ENCODE assay signal across 8 cellular contexts in genomic region chr16:48611329-48612137, GRCh38. TPM values are rescaled to one million over a fixed set of nuclear protein-coding genes. Genes with fewer than 3 reads are reported as not detected.
DNase-seq lines count a peak whose midpoint lies in the region; ATAC-seq and TF ChIP-seq lines count a peak whose summit lies in the region.

No MANE protein-coding gene starts in this region.

- H3K9me3 Mint-ChIP-seq in WTC11 = no peaks in the 10 kb centered on the region
- no peaks in the 10 kb centered on the region for H3K9me3 Mint-ChIP-seq in dendritic cell treated with granulocyte-macrophage colony-stimulating factor and Interleukin-4, amounts not matched to agents 40 ng/mL and 50 ng/mL, for 4 days

- POLR2A ChIA-PET in WTC11 (lab: Charles Lee) = interaction anchor here (0.7 to 1.0 kb wide), 2 partner anchors 246 to 406 kb away, joined by 4 read pairs; no protein-coding TSS in a partner anchor

- peak overlapping the region; percentile 72 for H3K4me3 Mint-ChIP-seq in WTC11
- H3K4me3 Mint-ChIP-seq in dendritic cell treated with granulocyte-macrophage colony-stimulating factor and Interleukin-4, amounts not matched to agents 40 ng/mL and 50 ng/mL, for 4 days = peak overlapping the region; percentile 51

- peak; percentile 10 for DNase-seq in COLO668 (lab: John Stamatoyannopoulos, UW; ENCODE audit: unreplicated experiment)
- DNase-seq in WTC11 (ENCODE audit: low spot score) = peak; percentile 21
- DNase-seq in renal cortical epithelial cell (ENCODE audit: low read depth) = peak; percentile 26
- no peak for DNase-seq in NCI-H1105 (lab: John Stamatoyannopoulos, UW)

- ATAC-seq in HG03159 (IDR thresholded peaks at IDR 0.05; ENCODE audit: unreplicated experiment) (peak; percentile 29), WTC11 (peak; percentile 38), HG03175 (IDR thresholded peaks at IDR 0.05; ENCODE audit: unreplicated experiment) (no peak), HG03139 (IDR thresholded peaks at IDR 0.05; ENCODE audit: unreplicated experiment) (no peak)

- no peak for TF ChIP-seq CTCF in WTC11 (IDR thresholded peaks at IDR 0.05)

- peak overlapping the region; percentile 72 for H3K27ac Mint-ChIP-seq in WTC11
- H3K27ac Mint-ChIP-seq in dendritic cell treated with granulocyte-macrophage colony-stimulating factor and Interleukin-4, amounts not matched to agents 40 ng/mL and 50 ng/mL, for 4 days = no peak overlapping the region

- H3K27me3 Mint-ChIP-seq in WTC11 (ENCODE audit: low read depth) = no peaks in the 10 kb centered on the region
- no peaks in the 10 kb centered on the region for H3K27me3 Mint-ChIP-seq in dendritic cell treated with granulocyte-macrophage colony-stimulating factor and Interleukin-4, amounts not matched to agents 40 ng/mL and 50 ng/mL, for 4 days

- H3K4me1 Mint-ChIP-seq in WTC11 = peaks cover 42% of the 10 kb centered on the region
- H3K4me1 Mint-ChIP-seq in dendritic cell treated with granulocyte-macrophage colony-stimulating factor and Interleukin-4, amounts not matched to agents 40 ng/mL and 50 ng/mL, for 4 days (ENCODE audit: low read depth) = peaks cover 67% of the 10 kb centered on the region

- H3K36me3 Mint-ChIP-seq in WTC11 = peaks cover 2% of the 10 kb centered on the region; the same call in 1 of the 2 replicates
- peaks cover 15% of the 10 kb centered on the region for H3K36me3 Mint-ChIP-seq in dendritic cell treated with granulocyte-macrophage colony-stimulating factor and Interleukin-4, amounts not matched to agents 40 ng/mL and 50 ng/mL, for 4 days (ENCODE audit: low read depth)

- CTCF ChIA-PET in WTC11 (lab: Charles Lee) = interaction anchor here (0.6 to 6.3 kb wide), 3 partner anchors 12 to 235 kb away, joined by 3 to 90 read pairs (median 5); no protein-coding TSS in a partner anchor

- intact Hi-C loops in dendritic cell treated with granulocyte-macrophage colony-stimulating factor and Interleukin-4, amounts not matched to agents 40 ng/mL and 50 ng/mL, for 4 days (cut with micrococcal nuclease) = no loop called here

TF ChIP-seq in WTC11, 78 proteins besides CTCF, POLR2A, EP300 and RAD21 (continues in another document):
- TF ChIP-seq RORB (CRISPR knock-in tag; IDR thresholded peaks at IDR 0.05) (no peak), NFYB (CRISPR knock-in tag; conservative IDR thresholded peaks at IDR 0.05; ENCODE audit: low read depth) (no peak), CBFB (CRISPR knock-in tag; IDR thresholded peaks at IDR 0.05; ENCODE audit: low read depth) (no peak), ZNF219 (CRISPR knock-in tag; IDR thresholded peaks at IDR 0.05; ENCODE audit: borderline replicate concordance) (no peak), ATF1 (CRISPR knock-in tag; IDR thresholded peaks at IDR 0.05) (no peak), ESRRA (CRISPR knock-in tag; IDR thresholded peaks at IDR 0.05; ENCODE audit: borderline replicate concordance) (no peak), MLX (CRISPR knock-in tag; IDR thresholded peaks at IDR 0.05) (no peak), CREB1 (CRISPR knock-in tag; IDR thresholded peaks at IDR 0.05) (no peak), GABPB1 (CRISPR knock-in tag; IDR thresholded peaks at IDR 0.05) (peak; percentile 32; the same call in 1 of the 2 replicates), NFE2L1 (CRISPR knock-in tag; IDR thresholded peaks at IDR 0.05) (no peak), GRHL2 (CRISPR knock-in tag; IDR thresholded peaks at IDR 0.05; ENCODE audit: insufficient replicate concordance, severe bottlenecking) (no peak), STAT6 (CRISPR knock-in tag; conservative IDR thresholded peaks at IDR 0.05; ENCODE audit: low read depth) (no peak), FOXJ3 (CRISPR knock-in tag; IDR thresholded peaks at IDR 0.05; ENCODE audit: borderline replicate concordance) (no peak), TP53 (CRISPR knock-in tag; IDR thresholded peaks at IDR 0.05) (no peak), E2F1 (CRISPR knock-in tag; IDR thresholded peaks at IDR 0.05) (no peak), FOXK1 (CRISPR knock-in tag; IDR thresholded peaks at IDR 0.05) (0 out of 2 replicates have a peak, but pooled peaks have one; percentile 19), KAT7 (CRISPR knock-in tag; IDR thresholded peaks at IDR 0.05; ENCODE audit: borderline replicate concordance) (no peak), NFATC4 (CRISPR knock-in tag; IDR thresholded peaks at IDR 0.05) (no peak)
- TF ChIP-seq, protein P1, sequence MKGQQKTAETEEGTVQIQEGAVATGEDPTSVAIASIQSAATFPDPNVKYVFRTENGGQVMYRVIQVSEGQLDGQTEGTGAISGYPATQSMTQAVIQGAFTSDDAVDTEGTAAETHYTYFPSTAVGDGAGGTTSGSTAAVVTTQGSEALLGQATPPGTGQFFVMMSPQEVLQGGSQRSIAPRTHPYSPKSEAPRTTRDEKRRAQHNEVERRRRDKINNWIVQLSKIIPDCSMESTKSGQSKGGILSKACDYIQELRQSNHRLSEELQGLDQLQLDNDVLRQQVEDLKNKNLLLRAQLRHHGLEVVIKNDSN (CRISPR knock-in tag; IDR thresholded peaks at IDR 0.05) = peak; percentile 85
- TF ChIP-seq, protein P2, sequence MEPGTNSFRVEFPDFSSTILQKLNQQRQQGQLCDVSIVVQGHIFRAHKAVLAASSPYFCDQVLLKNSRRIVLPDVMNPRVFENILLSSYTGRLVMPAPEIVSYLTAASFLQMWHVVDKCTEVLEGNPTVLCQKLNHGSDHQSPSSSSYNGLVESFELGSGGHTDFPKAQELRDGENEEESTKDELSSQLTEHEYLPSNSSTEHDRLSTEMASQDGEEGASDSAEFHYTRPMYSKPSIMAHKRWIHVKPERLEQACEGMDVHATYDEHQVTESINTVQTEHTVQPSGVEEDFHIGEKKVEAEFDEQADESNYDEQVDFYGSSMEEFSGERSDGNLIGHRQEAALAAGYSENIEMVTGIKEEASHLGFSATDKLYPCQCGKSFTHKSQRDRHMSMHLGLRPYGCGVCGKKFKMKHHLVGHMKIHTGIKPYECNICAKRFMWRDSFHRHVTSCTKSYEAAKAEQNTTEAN (CRISPR knock-in tag; IDR thresholded peaks at IDR 0.05) = no peak
- TF ChIP-seq, protein P3, sequence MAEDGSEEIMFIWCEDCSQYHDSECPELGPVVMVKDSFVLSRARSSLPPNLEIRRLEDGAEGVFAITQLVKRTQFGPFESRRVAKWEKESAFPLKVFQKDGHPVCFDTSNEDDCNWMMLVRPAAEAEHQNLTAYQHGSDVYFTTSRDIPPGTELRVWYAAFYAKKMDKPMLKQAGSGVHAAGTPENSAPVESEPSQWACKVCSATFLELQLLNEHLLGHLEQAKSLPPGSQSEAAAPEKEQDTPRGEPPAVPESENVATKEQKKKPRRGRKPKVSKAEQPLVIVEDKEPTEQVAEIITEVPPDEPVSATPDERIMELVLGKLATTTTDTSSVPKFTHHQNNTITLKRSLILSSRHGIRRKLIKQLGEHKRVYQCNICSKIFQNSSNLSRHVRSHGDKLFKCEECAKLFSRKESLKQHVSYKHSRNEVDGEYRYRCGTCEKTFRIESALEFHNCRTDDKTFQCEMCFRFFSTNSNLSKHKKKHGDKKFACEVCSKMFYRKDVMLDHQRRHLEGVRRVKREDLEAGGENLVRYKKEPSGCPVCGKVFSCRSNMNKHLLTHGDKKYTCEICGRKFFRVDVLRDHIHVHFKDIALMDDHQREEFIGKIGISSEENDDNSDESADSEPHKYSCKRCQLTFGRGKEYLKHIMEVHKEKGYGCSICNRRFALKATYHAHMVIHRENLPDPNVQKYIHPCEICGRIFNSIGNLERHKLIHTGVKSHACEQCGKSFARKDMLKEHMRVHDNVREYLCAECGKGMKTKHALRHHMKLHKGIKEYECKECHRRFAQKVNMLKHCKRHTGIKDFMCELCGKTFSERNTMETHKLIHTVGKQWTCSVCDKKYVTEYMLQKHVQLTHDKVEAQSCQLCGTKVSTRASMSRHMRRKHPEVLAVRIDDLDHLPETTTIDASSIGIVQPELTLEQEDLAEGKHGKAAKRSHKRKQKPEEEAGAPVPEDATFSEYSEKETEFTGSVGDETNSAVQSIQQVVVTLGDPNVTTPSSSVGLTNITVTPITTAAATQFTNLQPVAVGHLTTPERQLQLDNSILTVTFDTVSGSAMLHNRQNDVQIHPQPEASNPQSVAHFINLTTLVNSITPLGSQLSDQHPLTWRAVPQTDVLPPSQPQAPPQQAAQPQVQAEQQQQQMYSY (CRISPR knock-in tag; IDR thresholded peaks at IDR 0.05) = no peak

RNA-seq across cellular contexts. Expression of gene N4BP1, which starts 1.6 kb away (rescaled TPM):
- total RNA-seq in WTC11 (2021) (25.6 to 33.5 TPM (median 29.3 TPM) in 3 replicates), renal cortical epithelial cell (29.7 and 38.0 TPM in 2 replicates)

Comparison
In these comparisons a context has a peak if more than half of its experiments do, and no peak if none do; other contexts are left out.
1. ATAC-seq: peak in HG03159 (single experiment) and WTC11 (single experiment); none in HG03175 (single experiment) and HG03139 (single experiment).